ENCODE assay signal across 22 cellular contexts in the genomic region with DNA sequence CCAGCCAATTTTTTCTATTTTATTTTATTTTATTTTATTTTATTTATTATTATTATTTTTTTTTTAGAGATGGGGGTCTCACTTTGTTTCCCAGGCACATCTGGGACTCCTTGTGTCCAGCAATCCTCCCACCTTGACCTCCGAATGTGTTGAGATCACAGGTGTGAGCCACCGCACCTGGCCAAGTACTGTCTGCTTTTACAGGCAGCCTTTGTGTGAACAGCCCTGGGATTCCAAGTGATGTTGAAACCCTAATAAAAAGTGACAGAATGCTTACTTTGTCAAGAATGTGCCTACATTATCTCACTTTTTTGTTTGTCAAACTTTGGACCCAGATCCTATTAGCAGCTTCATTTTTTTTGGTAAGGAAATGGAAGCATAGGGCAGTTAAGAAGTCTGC.
DNase-seq lines count a peak whose midpoint lies in the region; ATAC-seq, FAIRE-seq and TF ChIP-seq lines count a peak whose summit lies in the region.
"Had no signal": no experiment of that assay in that cellular context is flagged by ENCODE, and none has a peak within 500 bp of the region (broad histone marks: within the 10 kb centered on the region; RNA-seq: fewer than 3 reads in every experiment).

No MANE protein-coding gene starts in this region.

- CTCF ChIA-PET in Caco-2 (lab: Charles Lee) (interaction anchor here (1.4 to 1.5 kb wide), 2 partner anchors 9 to 102 kb away, joined by 4 read pairs; no protein-coding TSS in a partner anchor), HepG2 (lab: Yijun Ruan, JAX; ENCODE audit: low intra/inter-chr PET ratio, low total read pairs) (interaction anchor here (3.6 kb wide), 1 partner anchor 840 kb away, joined by 25 read pairs; no protein-coding TSS in a partner anchor)

- no TSS peak for BruUV-seq in Caco-2 (replicated peaks; lab: Mats Ljungman, UMichigan)
- BruUV-seq in HepG2 (replicated peaks; lab: Mats Ljungman, UMichigan) = no TSS peak

- intact Hi-C loops in Caco-2 (cut with micrococcal nuclease; ENCODE audit: unreplicated experiment) (loop anchor here (2.0 to 10.0 kb wide), 4 partner anchors 54 to 616 kb away; no protein-coding TSS in a partner anchor), HepG2 (cut with micrococcal nuclease; ENCODE audit: unreplicated experiment) (no loop called here)

- H3K4me1 ChIP-seq in Caco-2 (peaks cover 23% of the 10 kb centered on the region), HepG2 (ENCODE audit: insufficient read depth, low read length) (no peaks in the 10 kb centered on the region)
- H3K4me1 ChIP-seq: A549 had no signal

- peaks cover 4% of the 10 kb centered on the region for H3K9me3 Mint-ChIP-seq in Caco-2 (ENCODE audit: unreplicated experiment)
- H3K9me3 Mint-ChIP-seq: CD4-positive, alpha-beta T cell; CD8-positive, alpha-beta T cell had no signal

- no peak overlapping the region for H3K9ac ChIP-seq in HepG2 (ENCODE audit: insufficient read depth, low read depth, low read length)
- H3K9ac ChIP-seq: BLaER1 treated with 17β-estradiol and CSF1 and Interleukin-3, amounts not matched to agents 10 nM and 100 nM had no signal

- no peak overlapping the region for H3K4me2 ChIP-seq in HepG2 (ENCODE audit: low read depth, low read length)

- peak overlapping the region; percentile 48 for H3K27ac Mint-ChIP-seq in Caco-2 (ENCODE audit: unreplicated experiment)
- H3K27ac Mint-ChIP-seq: B cell; CD4-positive, alpha-beta T cell; CD8-positive, alpha-beta T cell had no signal

- WGBS in HepG2 (ENCODE audit: low lambda C conversion rate) = 0% methylated on average over 2 of the region's 2 CpGs

- FAIRE-seq in HepG2 (lab: Jason Lieb, UNC) = no peak
- FAIRE-seq: A549, GM12878, GM12892, GM18507 had no signal

- no peak overlapping the region for H3K4me3 ChIP-seq in Caco-2 (ENCODE audit: low read depth, low read length)
- no peak overlapping the region for H3K4me3 ChIP-seq in HepG2 (replicated peaks in 1 of 3; ENCODE audit: insufficient read depth in 1 of 3, low read depth in 2 of 3, low read length in 3 of 3)
- H3K4me3 ChIP-seq: A549; BLaER1 treated with 17β-estradiol and CSF1 and Interleukin-3, amounts not matched to agents 10 nM and 100 nM; GM12878 had no signal

- TF ChIP-seq RAD21 in HepG2 (CRISPR knock-in tag; IDR thresholded peaks at IDR 0.05) = no peak

- H4K20me1 ChIP-seq in HepG2 (ENCODE audit: insufficient read depth, low read length) = no peaks in the 10 kb centered on the region
- H4K20me1 ChIP-seq: BLaER1 treated with 17β-estradiol and CSF1 and Interleukin-3, amounts not matched to agents 10 nM and 100 nM had no signal

- TF ChIP-seq EP300 in HepG2 (IDR thresholded peaks at IDR 0.05; ENCODE audit: low read depth in 2 of 2, low read length in 2 of 2) (no peak), HepG2 (CRISPR knock-in tag; IDR thresholded peaks at IDR 0.05; ENCODE audit: borderline replicate concordance) (no peak)

- H3K4me1 Mint-ChIP-seq in Caco-2 (ENCODE audit: low read depth, unreplicated experiment) = peaks cover 18% of the 10 kb centered on the region

- DNase-seq in Caco-2 (peak; percentile 78 to 83), HuH-7.5 (ENCODE audit: low spot score) (peak; percentile 11), HepG2 (ENCODE audit: low spot score) (peak; percentile 18), OCI-M2 (lab: John Stamatoyannopoulos, UW; ENCODE audit: unreplicated experiment) (no peak)
- DNase-seq: CD4-positive, alpha-beta T cell; CD8-positive, alpha-beta T cell; DMS 273 treated with DMSO at 0.1 percent for 48 hours; DMS153; DMS53; DMS79; DND-41; EL; GDM1 had no signal

- no peaks in the 10 kb centered on the region for H3K27me3 Mint-ChIP-seq in Caco-2 (ENCODE audit: insufficient read depth, unreplicated experiment)
- H3K27me3 Mint-ChIP-seq: B cell had no signal

- H3K9me3 ChIP-seq in Caco-2 = peaks cover 3% of the 10 kb centered on the region; the same call in 1 of the 2 replicates
- H3K9me3 ChIP-seq in HepG2 (ENCODE audit: low read length) = no peaks in the 10 kb centered on the region
- H3K9me3 ChIP-seq: A549; BLaER1 treated with 17β-estradiol and CSF1 and Interleukin-3, amounts not matched to agents 10 nM and 100 nM had no signal

- ATAC-seq in HepG2 = peak; percentile 43; the same call in 2 of the 3 replicates
- no peak for ATAC-seq in HG02642 (IDR thresholded peaks at IDR 0.05; ENCODE audit: poor library complexity, unreplicated experiment)
- ATAC-seq: CD8-positive, alpha-beta T cell had no signal

- no peak overlapping the region for H2AFZ ChIP-seq in HepG2 (ENCODE audit: low read length)

- in situ Hi-C loops in HepG2 (cut with HindIII; ENCODE audit: extremely low pct_ligation_motif_present, low pct_unique_long_range_greater_than_20kb) = no loop called here

- H3K27me3 ChIP-seq in Caco-2 (replicated peaks; ENCODE audit: control insufficient read depth, insufficient read depth, low read length) (no peaks in the 10 kb centered on the region), HepG2 (ENCODE audit: control insufficient read depth in 1 of 2, insufficient read depth in 2 of 2, low read length in 2 of 2) (no peaks in the 10 kb centered on the region)
- H3K27me3 ChIP-seq: BLaER1 treated with 17β-estradiol and CSF1 and Interleukin-3, amounts not matched to agents 10 nM and 100 nM had no signal

- no peaks in the 10 kb centered on the region for H3K36me3 Mint-ChIP-seq in Caco-2 (ENCODE audit: insufficient read depth, unreplicated experiment)
- H3K36me3 Mint-ChIP-seq: CD8-positive, alpha-beta T cell had no signal

- no peaks in the 10 kb centered on the region for H3K36me3 ChIP-seq in Caco-2 (ENCODE audit: control insufficient read depth, insufficient read depth, low read length)
- H3K36me3 ChIP-seq in HepG2 (replicated peaks in 1 of 2; ENCODE audit: control insufficient read depth in 1 of 2, insufficient read depth in 2 of 2, low read length in 2 of 2) = no peaks in the 10 kb centered on the region
- H3K36me3 ChIP-seq: BLaER1 treated with 17β-estradiol and CSF1 and Interleukin-3, amounts not matched to agents 10 nM and 100 nM had no signal

- TF ChIP-seq CTCF in Caco-2 (IDR thresholded peaks at IDR 0.05; ENCODE audit: insufficient read depth in 1 of 2, low read depth in 1 of 2, low read length in 1 of 2, severe bottlenecking in 1 of 2, unreplicated experiment in 1 of 2) = no peak
- TF ChIP-seq CTCF in HepG2 (CRISPR knock-in tag; IDR thresholded peaks at IDR 0.05) = no peak

- TF ChIP-seq POLR2A in HepG2 (IDR thresholded peaks at IDR 0.05; ENCODE audit: insufficient read depth in 1 of 2, low read depth in 2 of 2, low read length in 2 of 2) = no peak

- no peak overlapping the region for H3K4me3 Mint-ChIP-seq in Caco-2 (ENCODE audit: unreplicated experiment)
- H3K4me3 Mint-ChIP-seq: CD4-positive, alpha-beta T cell; CD8-positive, alpha-beta T cell had no signal

- H3K27ac ChIP-seq in HepG2 (ENCODE audit: extremely low read length, insufficient read depth, low read length) = no peak overlapping the region
- H3K27ac ChIP-seq: 22Rv1; A549; BLaER1 treated with 17β-estradiol and CSF1 and Interleukin-3, amounts not matched to agents 10 nM and 100 nM; C4-2B had no signal

- no peaks in the 10 kb centered on the region for H3K79me2 ChIP-seq in HepG2 (ENCODE audit: insufficient read depth, low read length)

- POLR2A ChIA-PET in Caco-2 (lab: Charles Lee) = no interaction called here
- POLR2A ChIA-PET in HepG2 (lab: Yijun Ruan, JAX) = no interaction called here

TF ChIP-seq in HepG2, 621 proteins besides CTCF, POLR2A, EP300 and RAD21:
- TF ChIP-seq ZNF598 (CRISPR knock-in tag; IDR thresholded peaks at IDR 0.05; ENCODE audit: borderline replicate concordance) = no peak
